ENCODE assay signal across 16 cellular contexts in the genomic region with DNA sequence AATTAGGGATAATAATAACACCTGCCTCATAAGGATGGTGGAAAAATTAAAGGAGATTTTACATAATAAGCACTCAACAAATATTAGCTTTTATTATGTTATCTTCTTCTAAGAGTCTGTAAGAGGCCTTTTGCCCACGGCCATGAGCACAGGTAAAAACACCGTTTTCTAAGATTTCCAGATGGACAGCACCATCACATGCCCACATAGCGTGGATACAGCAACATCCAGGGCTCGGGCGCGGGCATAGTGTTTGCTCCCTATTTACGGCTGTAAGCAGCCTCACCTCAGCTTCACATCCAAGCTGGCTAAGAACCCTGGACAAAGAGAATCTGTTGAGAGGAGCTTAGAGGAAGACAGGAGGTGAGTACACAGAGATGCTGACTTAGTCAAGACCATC.
DNase-seq lines count a peak whose midpoint lies in the region; ATAC-seq, FAIRE-seq and TF ChIP-seq lines count a peak whose summit lies in the region.
"Had no signal": no experiment of that assay in that cellular context is flagged by ENCODE, and none has a peak within 500 bp of the region (broad histone marks: within the 10 kb centered on the region; RNA-seq: fewer than 3 reads in every experiment).

No MANE protein-coding gene starts in this region.

- no peak overlapping the region for H3K18ac ChIP-seq in H1 (ENCODE audit: extremely low read depth, low read length)
- no peak overlapping the region for H3K18ac ChIP-seq in mesendoderm (ENCODE audit: low read length)

- no peak overlapping the region for H4K5ac ChIP-seq in H1 (ENCODE audit: insufficient read length, low read depth, low read length)
- no peak overlapping the region for H4K5ac ChIP-seq in mesendoderm (ENCODE audit: low read length)

- H3K4me2 ChIP-seq in H1 (ENCODE audit: insufficient read depth in 1 of 2, low read depth in 2 of 2, low read length in 2 of 2) (no peak overlapping the region), mesendoderm (ENCODE audit: low read length) (no peak overlapping the region)

- no peak overlapping the region for H2BK15ac ChIP-seq in H1 (ENCODE audit: low read length)
- H2BK15ac ChIP-seq in mesendoderm (replicated peaks; ENCODE audit: low read depth) = no peak overlapping the region

- no peak overlapping the region for H2AFZ ChIP-seq in H1 (ENCODE audit: low read length)

- H3K4me1 ChIP-seq in Panc1 (ENCODE audit: control insufficient read depth, insufficient read depth, low read length) = peaks cover 10% of the 10 kb centered on the region; the same call in 1 of the 2 replicates
- no peaks in the 10 kb centered on the region for H3K4me1 ChIP-seq in H1 (replicated peaks in 1 of 4; ENCODE audit: control insufficient read depth in 3 of 4, insufficient read depth in 4 of 4, low read length in 3 of 4)
- no peaks in the 10 kb centered on the region for H3K4me1 ChIP-seq in mesendoderm (ENCODE audit: control insufficient read depth, low read depth, low read length)
- peaks cover 5% of the 10 kb centered on the region for H3K4me1 ChIP-seq in upper lobe of right lung
- H3K4me1 ChIP-seq in CD8-positive, alpha-beta T cell (ENCODE audit: insufficient read depth, low read length) = no peaks in the 10 kb centered on the region
- H3K4me1 ChIP-seq: HAP-1 had no signal

- DNase-seq in Panc1 (ENCODE audit: low read depth, low spot score) (no peak), H1 (ENCODE audit: low read depth in 1 of 2, low spot score in 2 of 2) (no peak), mesendoderm (no peak), upper lobe of right lung (no peak), D341Med (ENCODE audit: low spot score) (no peak), urothelium cell line (ENCODE audit: low spot score) (no peak)
- DNase-seq in CD8-positive, alpha-beta T cell = no peak
- DNase-seq: ACHN; Calu3; CD4-positive, CD25-positive, alpha-beta regulatory T cell; DMS79; GOT3 had no signal

- in situ Hi-C loops in Panc1 (cut with HindIII; ENCODE audit: low pct_unique_long_range_greater_than_20kb, low sequenced_read_pairs) = no loop called here

- H3K56ac ChIP-seq in H1 (replicated peaks; ENCODE audit: insufficient read length, low read depth, low read length) = no peak overlapping the region
- H3K56ac ChIP-seq in mesendoderm (ENCODE audit: low read length) = no peak overlapping the region

- CTCF ChIA-PET in Panc1 (lab: Charles Lee) = no interaction called here
- CTCF ChIA-PET in H1 (lab: Charles Lee; ENCODE audit: partially characterized antibody) = interaction anchor here (1.2 to 1.8 kb wide), 2 partner anchors 49 to 258 kb away, joined by 3 to 5 read pairs; no protein-coding TSS in a partner anchor
- CTCF ChIA-PET in CD8-positive, alpha-beta T cell (lab: Charles Lee) = no interaction called here

- no peak overlapping the region for H3K9ac ChIP-seq in H1 (replicated peaks in 1 of 4; ENCODE audit: extremely low read depth in 1 of 4, low read depth in 3 of 4, low read length in 3 of 4)
- H3K9ac ChIP-seq in mesendoderm (ENCODE audit: low read length) = no peak overlapping the region
- H3K9ac ChIP-seq: BLaER1 treated with 17β-estradiol and CSF1 and Interleukin-3, amounts not matched to agents 10 nM and 100 nM had no signal

- no peaks in the 10 kb centered on the region for H3K79me1 ChIP-seq in H1 (ENCODE audit: low read depth, low read length)
- H3K79me1 ChIP-seq in mesendoderm (ENCODE audit: low read length) = no peaks in the 10 kb centered on the region

- no peak overlapping the region for H3K27ac Mint-ChIP-seq in CD8-positive, alpha-beta T cell
- H3K27ac Mint-ChIP-seq: CD4-positive, CD25-positive, alpha-beta regulatory T cell had no signal

- ATAC-seq in Panc1 (no peak), upper lobe of right lung (peak; percentile 62)
- ATAC-seq in CD8-positive, alpha-beta T cell = no peak

- FAIRE-seq in H1 (lab: Jason Lieb, UNC) = no peak
- FAIRE-seq in urothelium cell line (lab: Jason Lieb, UNC) = no peak
- FAIRE-seq: G401.6, GM12891 had no signal

- H3K36me3 Mint-ChIP-seq in CD8-positive, alpha-beta T cell = no peaks in the 10 kb centered on the region
- H3K36me3 Mint-ChIP-seq: CD4-positive, CD25-positive, alpha-beta regulatory T cell had no signal

- TF ChIP-seq EP300 in H1 (IDR thresholded peaks at IDR 0.05; ENCODE audit: borderline replicate concordance in 1 of 2, low read depth in 2 of 2, low read length in 2 of 2) = no peak

- no peaks in the 10 kb centered on the region for H3K36me3 ChIP-seq in Panc1 (ENCODE audit: control insufficient read depth, insufficient read depth, low read length)
- H3K36me3 ChIP-seq in H1 (ENCODE audit: control insufficient read depth in 2 of 4, insufficient read depth in 4 of 4, low read length in 3 of 4) = no peaks in the 10 kb centered on the region
- no peaks in the 10 kb centered on the region for H3K36me3 ChIP-seq in mesendoderm (ENCODE audit: control insufficient read depth, insufficient read depth, low read length)
- H3K36me3 ChIP-seq in upper lobe of right lung = no peaks in the 10 kb centered on the region
- no peaks in the 10 kb centered on the region for H3K36me3 ChIP-seq in CD8-positive, alpha-beta T cell (ENCODE audit: insufficient read depth, low read length)
- H3K36me3 ChIP-seq: BLaER1 treated with 17β-estradiol and CSF1 and Interleukin-3, amounts not matched to agents 10 nM and 100 nM; HAP-1 had no signal

- H3K27ac ChIP-seq in Panc1 (ENCODE audit: low read length) (peak overlapping the region; percentile 48; the same call in 1 of the 2 replicates), H1 (ENCODE audit: low read depth, low read length) (no peak overlapping the region), mesendoderm (ENCODE audit: low read depth, low read length) (no peak overlapping the region), upper lobe of right lung (no peak overlapping the region)
- no peak overlapping the region for H3K27ac ChIP-seq in CD8-positive, alpha-beta T cell (ENCODE audit: low read depth, low read length)
- H3K27ac ChIP-seq: BLaER1 treated with 17β-estradiol and CSF1 and Interleukin-3, amounts not matched to agents 10 nM and 100 nM had no signal

- TF ChIP-seq CTCF in Panc1 (IDR thresholded peaks at IDR 0.05) (no peak), H1 (IDR thresholded peaks at IDR 0.05; ENCODE audit: control extremely low read depth in 1 of 3, insufficient read depth in 1 of 3, low read depth in 1 of 3, low read length in 3 of 3) (no peak), upper lobe of right lung (IDR thresholded peaks at IDR 0.05) (no peak)
- no peak for TF ChIP-seq CTCF in CD8-positive, alpha-beta T cell (IDR thresholded peaks at IDR 0.05)

- WGBS in H1 (ENCODE audit: extremely low coverage in 1 of 2, insufficient coverage in 1 of 2, insufficient read length in 1 of 2, insufficient replicate concordance in 2 of 2, low coverage in 1 of 2, low lambda C conversion rate in 2 of 2, missing lambda C conversion rate in 1 of 2), 2 experiments = 89% methylated on average over 7 of the region's 7 CpGs; no CpG with 5 or more reads in 1 of the 2 experiments
- no CpG with 5 or more reads among the region's 7 CpGs for WGBS in mesendoderm (ENCODE audit: extremely low coverage, insufficient coverage, low lambda C conversion rate)

- no TSS peak for BruUV-seq in Panc1 (replicated peaks; lab: Mats Ljungman, UMichigan)

- no peak overlapping the region for H2BK12ac ChIP-seq in H1 (ENCODE audit: low read depth, low read length)

- intact Hi-C loops in Panc1 (cut with micrococcal nuclease; ENCODE audit: unreplicated experiment) (no loop called here), upper lobe of right lung (cut with DNase I) (no loop called here)
- intact Hi-C loops in CD8-positive, alpha-beta T cell (cut with DNase I, micrococcal nuclease) = loop anchor here in 1 of 2 experiments (10.0 kb wide), 1 partner anchor 72 kb away; no protein-coding TSS in a partner anchor

- H3K4me1 Mint-ChIP-seq in CD8-positive, alpha-beta T cell (ENCODE audit: low read depth) = peaks cover 6% of the 10 kb centered on the region

- 0 out of 2 replicates have a peak overlapping the region, but pooled peaks have one; percentile 24 for H2AK5ac ChIP-seq in H1 (ENCODE audit: low read depth, low read length)
- no peak overlapping the region for H2AK5ac ChIP-seq in mesendoderm (ENCODE audit: low read length)

- POLR2A ChIA-PET in Panc1 (lab: Charles Lee) (no interaction called here), H1 (lab: Charles Lee; ENCODE audit: partially characterized antibody) (no interaction called here)
- POLR2A ChIA-PET in CD8-positive, alpha-beta T cell (lab: Charles Lee) = interaction anchor here (1.4 kb wide), 1 partner anchor 19 kb away, joined by 3 read pairs; no protein-coding TSS in a partner anchor

- no peak overlapping the region for H3K4me3 Mint-ChIP-seq in CD8-positive, alpha-beta T cell
- H3K4me3 Mint-ChIP-seq: CD4-positive, CD25-positive, alpha-beta regulatory T cell had no signal

- no peaks in the 10 kb centered on the region for H3K23me2 ChIP-seq in H1 (ENCODE audit: low read depth, low read length)

- H3K23ac ChIP-seq in H1 (ENCODE audit: insufficient read length) (no peak overlapping the region), mesendoderm (ENCODE audit: low read length) (peak overlapping the region; percentile 66)

- no peak overlapping the region for H4K91ac ChIP-seq in H1 (replicated peaks; ENCODE audit: insufficient read length, low read length)

- H2BK5ac ChIP-seq in H1 (ENCODE audit: low read depth, low read length) (no peak overlapping the region), mesendoderm (ENCODE audit: low read length) (no peak overlapping the region)

- H3K9me3 Mint-ChIP-seq in CD8-positive, alpha-beta T cell = no peaks in the 10 kb centered on the region

- H3K79me2 ChIP-seq in H1 (ENCODE audit: control insufficient read depth in 1 of 2, insufficient read depth in 2 of 2, low read length in 2 of 2) (no peaks in the 10 kb centered on the region), mesendoderm (ENCODE audit: control insufficient read depth, insufficient read depth, low read length) (no peaks in the 10 kb centered on the region)

- H3K9me3 ChIP-seq in Panc1 (ENCODE audit: control insufficient read depth, insufficient read depth, low read depth, low read length) (no peaks in the 10 kb centered on the region), H1 (ENCODE audit: insufficient read depth in 2 of 2, low read depth in 1 of 2, low read length in 1 of 2) (no peaks in the 10 kb centered on the region), upper lobe of right lung (no peaks in the 10 kb centered on the region)
- no peaks in the 10 kb centered on the region for H3K9me3 ChIP-seq in CD8-positive, alpha-beta T cell (ENCODE audit: low read length)
- H3K9me3 ChIP-seq: HAP-1 had no signal

- H3K27me3 ChIP-seq in Panc1 (ENCODE audit: control insufficient read depth, insufficient read depth, low read length) = no peaks in the 10 kb centered on the region
- H3K27me3 ChIP-seq in H1 (replicated peaks in 1 of 4; ENCODE audit: control insufficient read depth in 3 of 4, extremely low read depth in 1 of 4, insufficient read depth in 3 of 4, low read length in 3 of 4) = no peaks in the 10 kb centered on the region
- H3K27me3 ChIP-seq in mesendoderm (ENCODE audit: insufficient read depth, low read length, poor library complexity) = no peaks in the 10 kb centered on the region
- H3K27me3 ChIP-seq in upper lobe of right lung = no peaks in the 10 kb centered on the region
- no peaks in the 10 kb centered on the region for H3K27me3 ChIP-seq in CD8-positive, alpha-beta T cell (ENCODE audit: insufficient read depth, low read length)
- H3K27me3 ChIP-seq: BLaER1 treated with 17β-estradiol and CSF1 and Interleukin-3, amounts not matched to agents 10 nM and 100 nM had no signal

- no peak overlapping the region for H3K4ac ChIP-seq in H1 (replicated peaks; ENCODE audit: insufficient read length, low read depth, low read length)
- no peak overlapping the region for H3K4ac ChIP-seq in mesendoderm (ENCODE audit: low read depth, low read length)

- no peak for TF ChIP-seq POLR2A in H1 (IDR thresholded peaks at IDR 0.05; ENCODE audit: control extremely low read depth in 1 of 2, low read depth in 2 of 2, low read length in 2 of 2)

- H3K27me3 Mint-ChIP-seq in CD8-positive, alpha-beta T cell (ENCODE audit: low read depth) = no peaks in the 10 kb centered on the region

- H4K8ac ChIP-seq in H1 (ENCODE audit: extremely low read depth, insufficient read depth, low read length) = no peak overlapping the region
- H4K8ac ChIP-seq in mesendoderm (ENCODE audit: low read depth, low read length) = no peak overlapping the region

- H3K14ac ChIP-seq in H1 (ENCODE audit: insufficient read length) = no peak overlapping the region

- H2BK120ac ChIP-seq in H1 (replicated peaks; ENCODE audit: low read depth, low read length) (no peak overlapping the region), mesendoderm (ENCODE audit: low read depth, low read length) (no peak overlapping the region)

- no peak overlapping the region for H2BK20ac ChIP-seq in H1 (ENCODE audit: low read length)

- H3K4me3 ChIP-seq in Panc1 (ENCODE audit: low read depth in 2 of 2, low read length in 2 of 2) (no peak overlapping the region), H1 (ENCODE audit: extremely low read depth in 1 of 4, insufficient read depth in 2 of 4, low read depth in 3 of 4, low read length in 4 of 4) (no peak overlapping the region), mesendoderm (ENCODE audit: low read length) (no peak overlapping the region), upper lobe of right lung (no peak overlapping the region)
- no peak overlapping the region for H3K4me3 ChIP-seq in CD8-positive, alpha-beta T cell (ENCODE audit: low read depth, low read length)
- H3K4me3 ChIP-seq: BLaER1 treated with 17β-estradiol and CSF1 and Interleukin-3, amounts not matched to agents 10 nM and 100 nM; HAP-1 had no signal

- TF ChIP-seq RAD21 in H1 (IDR thresholded peaks at IDR 0.05 in 1 of 2, conservative IDR thresholded peaks at IDR 0.05 in 1 of 2; ENCODE audit: low read depth in 2 of 2, low read length in 2 of 2) = 0 out of 4 replicates have a peak, but pooled peaks of 1 of the 2 experiments have one; percentile 4

- H4K20me1 ChIP-seq in H1 (replicated peaks in 1 of 2; ENCODE audit: control insufficient read depth in 1 of 2, insufficient read depth in 2 of 2, low read length in 2 of 2) = no peaks in the 10 kb centered on the region
- H4K20me1 ChIP-seq: BLaER1 treated with 17β-estradiol and CSF1 and Interleukin-3, amounts not matched to agents 10 nM and 100 nM had no signal
